ENCODE assay signal across 13 cellular contexts in the genomic region with DNA sequence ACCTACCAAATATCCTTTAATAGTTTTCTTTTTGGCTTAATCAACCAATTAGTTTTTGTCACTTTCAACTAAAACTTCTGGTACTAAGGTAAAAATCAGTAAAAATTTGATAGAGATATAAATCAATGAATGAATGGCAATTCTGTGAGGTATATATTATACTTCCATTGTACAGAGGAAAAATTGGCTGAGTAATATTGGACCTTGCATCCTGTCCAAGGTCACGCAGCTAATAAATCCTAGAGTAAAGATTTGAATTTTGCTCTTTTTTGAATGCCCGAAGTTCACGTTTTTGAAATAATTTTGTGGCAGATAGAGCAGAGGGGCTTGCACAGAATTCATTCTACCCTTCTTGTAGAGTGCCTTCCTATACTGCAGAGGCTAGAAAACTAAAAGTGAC.
A peak's percentile ranks its signal among the peaks of the same experiment; 100 is the strongest.
DNase-seq lines count a peak whose midpoint lies in the region; ATAC-seq and TF ChIP-seq lines count a peak whose summit lies in the region.
"Had no signal": no experiment of that assay in that cellular context is flagged by ENCODE, and none has a peak within 500 bp of the region (broad histone marks: within the 10 kb centered on the region; RNA-seq: fewer than 3 reads in every experiment).

No MANE protein-coding gene starts in this region.

- no peaks in the 10 kb centered on the region for H3K27me3 Mint-ChIP-seq in activated CD8-positive, alpha-beta T cell treated with anti-CD3 and anti-CD28 coated beads, Interleukin-2, amount 10 ng/mL, durations not matched to agents 7 days and 5 days (ENCODE audit: low read depth)
- no peaks in the 10 kb centered on the region for H3K27me3 Mint-ChIP-seq in Caco-2 (ENCODE audit: insufficient read depth, unreplicated experiment)

- H3K4me3 ChIP-seq in Loucy (ENCODE audit: low read length, poor library complexity, severe bottlenecking) (peak overlapping the region; percentile 4), colonic mucosa (no peak overlapping the region), transverse colon (no peak overlapping the region), Caco-2 (ENCODE audit: low read depth, low read length) (no peak overlapping the region)
- H3K4me3 ChIP-seq: A549, HAP-1 had no signal

- H3K79me2 ChIP-seq in Loucy (ENCODE audit: insufficient read depth, low read length), result no peaks in the 10 kb centered on the region

- peak overlapping the region; percentile 52 for H3K4me2 ChIP-seq in Loucy (ENCODE audit: low read depth, low read length, poor library complexity, severe bottlenecking)
- H3K4me2 ChIP-seq: A549 had no signal

- no peaks in the 10 kb centered on the region for H4K20me1 ChIP-seq in Loucy (ENCODE audit: insufficient read depth, low read length, poor library complexity, severe bottlenecking)

- H3K4me1 ChIP-seq in Loucy (ENCODE audit: insufficient read depth, low read length, poor library complexity, severe bottlenecking) (peaks cover 30% of the 10 kb centered on the region), colonic mucosa (no peaks in the 10 kb centered on the region), foreskin keratinocyte (peaks cover 5% of the 10 kb centered on the region), transverse colon (peaks cover 0 to 13% (median 0%) of the 10 kb centered on the region in 4 donors), Caco-2 (no peaks in the 10 kb centered on the region)

- no peak for DNase-seq in colonic mucosa
- no peak for DNase-seq in foreskin keratinocyte
- DNase-seq in transverse colon, result no peak
- DNase-seq in activated CD8-positive, alpha-beta T cell treated with anti-CD3 and anti-CD28 coated beads, Interleukin-2, amount 10 ng/mL, durations not matched to agents 7 days and 5 days, result no peak
- no peak for DNase-seq in Caco-2
- DNase-seq in HUDEP-2 (lab: John Stamatoyannopoulos, UW; ENCODE audit: unreplicated experiment in 76 of 76), result no peak
- DNase-seq: CD8-positive, alpha-beta memory T cell; DMS 273 treated with DMSO at 0.1 percent for 48 hours; HFFc6 had no signal

- H3K27me3 ChIP-seq in Loucy (ENCODE audit: insufficient read depth, low read length, poor library complexity, severe bottlenecking) (no peaks in the 10 kb centered on the region), colonic mucosa (no peaks in the 10 kb centered on the region), foreskin keratinocyte (no peaks in the 10 kb centered on the region), transverse colon (no peaks in the 10 kb centered on the region), Caco-2 (replicated peaks; ENCODE audit: control insufficient read depth, insufficient read depth, low read length) (no peaks in the 10 kb centered on the region)

- peaks cover 7% of the 10 kb centered on the region; the same call in 1 of the 2 replicates for H3F3A ChIP-seq in Loucy (ENCODE audit: low read depth)

- CTCF ChIA-PET in activated CD8-positive, alpha-beta T cell treated with anti-CD3 and anti-CD28 coated beads, Interleukin-2, amount 10 ng/mL, durations not matched to agents 7 days and 5 days (lab: Charles Lee), result interaction anchor here (1.1 to 2.0 kb wide), 2 partner anchors 8 to 318 kb away, joined by 5 to 6 read pairs; no protein-coding TSS in a partner anchor
- CTCF ChIA-PET in Caco-2 (lab: Charles Lee), result no interaction called here

- ATAC-seq in foreskin keratinocyte, result no peak
- ATAC-seq in activated CD8-positive, alpha-beta T cell treated with anti-CD3 and anti-CD28 coated beads, Interleukin-2, amount 10 ng/mL, durations not matched to agents 7 days and 5 days, result no peak
- ATAC-seq: A549 had no signal

- in situ Hi-C loops in transverse colon (cut with MboI; ENCODE audit: low pct_ligation_motif_present in 1 of 4, low pct_unique_long_range_greater_than_20kb in 1 of 4, low sequenced_read_pairs in 3 of 4), result loop anchor here in 1 of 4 donors (25.0 kb wide), 1 partner anchor 498 kb away; no protein-coding TSS in a partner anchor

- TF ChIP-seq CTCF in Loucy (conservative IDR thresholded peaks at IDR 0.05; ENCODE audit: low read length), result no peak
- no peak for TF ChIP-seq CTCF in colonic mucosa (IDR thresholded peaks at IDR 0.05)
- TF ChIP-seq CTCF in foreskin keratinocyte (conservative IDR thresholded peaks at IDR 0.05), result no peak
- no peak for TF ChIP-seq CTCF in transverse colon (IDR thresholded peaks at IDR 0.05)
- no peak for TF ChIP-seq CTCF in Caco-2 (IDR thresholded peaks at IDR 0.05; ENCODE audit: insufficient read depth in 1 of 2, low read depth in 1 of 2, low read length in 1 of 2, severe bottlenecking in 1 of 2, unreplicated experiment in 1 of 2)

- POLR2A ChIA-PET in activated CD8-positive, alpha-beta T cell treated with anti-CD3 and anti-CD28 coated beads, Interleukin-2, amount 10 ng/mL, durations not matched to agents 7 days and 5 days (lab: Charles Lee), result no interaction called here
- POLR2A ChIA-PET in Caco-2 (lab: Charles Lee), result no interaction called here

- H3K36me3 Mint-ChIP-seq in activated CD8-positive, alpha-beta T cell treated with anti-CD3 and anti-CD28 coated beads, Interleukin-2, amount 10 ng/mL, durations not matched to agents 7 days and 5 days (ENCODE audit: low read depth), result no peaks in the 10 kb centered on the region
- no peaks in the 10 kb centered on the region for H3K36me3 Mint-ChIP-seq in Caco-2 (ENCODE audit: insufficient read depth, unreplicated experiment)
- H3K36me3 Mint-ChIP-seq: CD14-positive monocyte had no signal

- H3K27ac Mint-ChIP-seq in activated CD8-positive, alpha-beta T cell treated with anti-CD3 and anti-CD28 coated beads, Interleukin-2, amount 10 ng/mL, durations not matched to agents 7 days and 5 days, result no peak overlapping the region
- no peak overlapping the region for H3K27ac Mint-ChIP-seq in Caco-2 (ENCODE audit: unreplicated experiment)
- H3K27ac Mint-ChIP-seq: CD14-positive monocyte, HFFc6 had no signal

- BruUV-seq in Caco-2 (replicated peaks; lab: Mats Ljungman, UMichigan), result no TSS peak

- no peak for TF ChIP-seq POLR2A in transverse colon (IDR thresholded peaks at IDR 0.05)

- H3K9me2 ChIP-seq in Loucy (replicated peaks; ENCODE audit: low read depth, low read length), result no peaks in the 10 kb centered on the region

- H3K4me1 Mint-ChIP-seq in activated CD8-positive, alpha-beta T cell treated with anti-CD3 and anti-CD28 coated beads, Interleukin-2, amount 10 ng/mL, durations not matched to agents 7 days and 5 days (ENCODE audit: low read depth), result peaks cover 4% of the 10 kb centered on the region
- H3K4me1 Mint-ChIP-seq in Caco-2 (ENCODE audit: low read depth, unreplicated experiment), result no peaks in the 10 kb centered on the region
- H3K4me1 Mint-ChIP-seq: CD14-positive monocyte; CD8-positive, alpha-beta memory T cell had no signal

- H3K27ac ChIP-seq in colonic mucosa (peak overlapping the region; percentile 56), foreskin keratinocyte (peak overlapping the region; percentile 71), transverse colon (peak overlapping the region; percentile 23 to 73 (median 53))
- H3K27ac ChIP-seq: A549 had no signal

- 92 to 96% methylated on average over 3 of the region's 3 CpGs for WGBS in transverse colon (ENCODE audit: low coverage in 1 of 2), 2 donors

- H2AFZ ChIP-seq in Loucy (ENCODE audit: low read length), result no peak overlapping the region

- H3K36me3 ChIP-seq in Loucy (ENCODE audit: insufficient read depth, low read length) (no peaks in the 10 kb centered on the region), colonic mucosa (no peaks in the 10 kb centered on the region), transverse colon (no peaks in the 10 kb centered on the region), Caco-2 (ENCODE audit: control insufficient read depth, insufficient read depth, low read length) (no peaks in the 10 kb centered on the region)
- H3K36me3 ChIP-seq: HAP-1 had no signal

- no peaks in the 10 kb centered on the region for H3K9me3 Mint-ChIP-seq in activated CD8-positive, alpha-beta T cell treated with anti-CD3 and anti-CD28 coated beads, Interleukin-2, amount 10 ng/mL, durations not matched to agents 7 days and 5 days (ENCODE audit: insufficient read depth)
- peaks cover 9% of the 10 kb centered on the region for H3K9me3 Mint-ChIP-seq in Caco-2 (ENCODE audit: unreplicated experiment)
- H3K9me3 Mint-ChIP-seq: HFFc6 had no signal

- no peak overlapping the region for H3K4me3 Mint-ChIP-seq in activated CD8-positive, alpha-beta T cell treated with anti-CD3 and anti-CD28 coated beads, Interleukin-2, amount 10 ng/mL, durations not matched to agents 7 days and 5 days
- H3K4me3 Mint-ChIP-seq in Caco-2 (ENCODE audit: unreplicated experiment), result no peak overlapping the region
- H3K4me3 Mint-ChIP-seq: CD14-positive monocyte; CD8-positive, alpha-beta memory T cell; HFFc6 had no signal

- TF ChIP-seq EP300 in transverse colon (IDR thresholded peaks at IDR 0.05; ENCODE audit: low read depth), result no peak

- intact Hi-C loops in colonic mucosa (cut with DNase I), result loop anchor here (10.0 kb wide), 1 partner anchor 490 kb away; no protein-coding TSS in a partner anchor
- intact Hi-C loops in transverse colon (cut with DNase I; ENCODE audit: low total_unique reads), result loop anchor here (5.0 kb wide), 1 partner anchor 1703 kb away; no protein-coding TSS in a partner anchor
- intact Hi-C loops in Caco-2 (cut with micrococcal nuclease; ENCODE audit: unreplicated experiment), result no loop called here

- peaks cover 6% of the 10 kb centered on the region; the same call in 1 of the 2 replicates for H3K9me3 ChIP-seq in Loucy (ENCODE audit: insufficient read depth, low read depth, low read length)
- no peaks in the 10 kb centered on the region for H3K9me3 ChIP-seq in colonic mucosa
- H3K9me3 ChIP-seq in transverse colon, result no peaks in the 10 kb centered on the region
- H3K9me3 ChIP-seq in Caco-2, result no peaks in the 10 kb centered on the region
- H3K9me3 ChIP-seq: HAP-1 had no signal

- H3K9ac ChIP-seq in Loucy (ENCODE audit: low read depth, low read length, poor library complexity, severe bottlenecking), result no peak overlapping the region
- no peak overlapping the region for H3K9ac ChIP-seq in colonic mucosa (ENCODE audit: low read depth in 2 of 2, low read length in 2 of 2)
